1 cellular context compared by ENCODE assay signal in the genomic region with DNA sequence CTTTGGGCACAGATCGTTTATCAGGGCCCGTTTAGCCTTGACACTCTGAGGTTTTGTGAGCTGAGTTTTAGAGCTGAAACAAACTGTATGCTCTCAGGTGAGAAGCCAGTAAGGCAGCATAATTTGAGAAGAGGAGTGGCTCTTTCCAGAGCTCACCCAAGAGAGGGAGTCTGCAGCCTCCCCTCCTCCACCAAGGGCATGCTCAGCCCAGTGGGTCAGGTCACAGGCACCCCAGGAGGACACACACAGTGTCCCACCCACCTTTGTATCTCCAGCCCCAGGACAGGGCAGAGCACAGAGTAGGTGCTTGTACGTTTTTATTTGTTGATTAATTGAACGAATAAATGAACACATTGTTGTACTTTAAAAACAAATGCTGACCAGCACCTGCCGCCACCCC.
TF ChIP-seq lines count a peak whose summit lies in the region.

No MANE protein-coding gene starts in this region.

TF ChIP-seq in HepG2, 621 proteins besides CTCF, POLR2A, EP300 and RAD21:
- TF ChIP-seq KLF16 (CRISPR knock-in tag; IDR thresholded peaks at IDR 0.05), result no peak
- TF ChIP-seq SP4 (CRISPR knock-in tag; IDR thresholded peaks at IDR 0.05), result no peak
- TF ChIP-seq CC2D1A (CRISPR knock-in tag; IDR thresholded peaks at IDR 0.05), result no peak
- TF ChIP-seq ZNF720 (CRISPR knock-in tag; IDR thresholded peaks at IDR 0.05), result no peak
- TF ChIP-seq ZNF33A (CRISPR knock-in tag; IDR thresholded peaks at IDR 0.05; ENCODE audit: borderline replicate concordance), result no peak
- TF ChIP-seq ZNF333 (CRISPR knock-in tag; IDR thresholded peaks at IDR 0.05; ENCODE audit: borderline replicate concordance), result 0 out of 2 replicates have a peak, but pooled peaks have one; percentile 43
- 0 out of 2 replicates have a peak, but pooled peaks have one; percentile 33 for TF ChIP-seq ZNF317 (CRISPR knock-in tag; IDR thresholded peaks at IDR 0.05)
- TF ChIP-seq EEA1 (CRISPR knock-in tag; IDR thresholded peaks at IDR 0.05; ENCODE audit: borderline replicate concordance), result no peak
- TF ChIP-seq, protein P1, sequence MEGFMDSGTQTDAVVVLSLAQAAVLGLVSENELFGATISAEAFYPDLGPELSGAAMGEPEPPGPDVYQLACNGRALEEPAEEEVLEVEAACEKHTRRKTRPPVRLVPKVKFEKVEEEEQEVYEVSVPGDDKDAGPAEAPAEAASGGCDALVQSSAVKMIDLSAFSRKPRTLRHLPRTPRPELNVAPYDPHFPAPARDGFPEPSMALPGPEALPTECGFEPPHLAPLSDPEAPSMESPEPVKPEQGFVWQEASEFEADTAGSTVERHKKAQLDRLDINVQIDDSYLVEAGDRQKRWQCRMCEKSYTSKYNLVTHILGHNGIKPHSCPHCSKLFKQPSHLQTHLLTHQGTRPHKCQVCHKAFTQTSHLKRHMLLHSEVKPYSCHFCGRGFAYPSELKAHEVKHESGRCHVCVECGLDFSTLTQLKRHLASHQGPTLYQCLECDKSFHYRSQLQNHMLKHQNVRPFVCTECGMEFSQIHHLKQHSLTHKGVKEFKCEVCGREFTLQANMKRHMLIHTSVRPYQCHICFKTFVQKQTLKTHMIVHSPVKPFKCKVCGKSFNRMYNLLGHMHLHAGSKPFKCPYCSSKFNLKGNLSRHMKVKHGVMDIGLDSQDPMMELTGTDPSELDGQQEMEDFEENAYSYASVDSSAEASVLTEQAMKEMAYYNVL (CRISPR knock-in tag; IDR thresholded peaks at IDR 0.05; ENCODE audit: borderline replicate concordance), result 0 out of 2 replicates have a peak, but pooled peaks have one; percentile 38
- TF ChIP-seq HDAC1 (CRISPR knock-in tag; IDR thresholded peaks at IDR 0.05), result no peak
- no peak for TF ChIP-seq MATR3 (CRISPR knock-in tag; IDR thresholded peaks at IDR 0.05)
- TF ChIP-seq ZNF589 (CRISPR knock-in tag; conservative IDR thresholded peaks at IDR 0.05), result no peak
- peak; percentile 20 for TF ChIP-seq MED8 (CRISPR knock-in tag; IDR thresholded peaks at IDR 0.05; ENCODE audit: insufficient replicate concordance)
- no peak for TF ChIP-seq U2AF2 (IDR thresholded peaks at IDR 0.05; ENCODE audit: low read depth, low read length)
- TF ChIP-seq, protein P2, sequence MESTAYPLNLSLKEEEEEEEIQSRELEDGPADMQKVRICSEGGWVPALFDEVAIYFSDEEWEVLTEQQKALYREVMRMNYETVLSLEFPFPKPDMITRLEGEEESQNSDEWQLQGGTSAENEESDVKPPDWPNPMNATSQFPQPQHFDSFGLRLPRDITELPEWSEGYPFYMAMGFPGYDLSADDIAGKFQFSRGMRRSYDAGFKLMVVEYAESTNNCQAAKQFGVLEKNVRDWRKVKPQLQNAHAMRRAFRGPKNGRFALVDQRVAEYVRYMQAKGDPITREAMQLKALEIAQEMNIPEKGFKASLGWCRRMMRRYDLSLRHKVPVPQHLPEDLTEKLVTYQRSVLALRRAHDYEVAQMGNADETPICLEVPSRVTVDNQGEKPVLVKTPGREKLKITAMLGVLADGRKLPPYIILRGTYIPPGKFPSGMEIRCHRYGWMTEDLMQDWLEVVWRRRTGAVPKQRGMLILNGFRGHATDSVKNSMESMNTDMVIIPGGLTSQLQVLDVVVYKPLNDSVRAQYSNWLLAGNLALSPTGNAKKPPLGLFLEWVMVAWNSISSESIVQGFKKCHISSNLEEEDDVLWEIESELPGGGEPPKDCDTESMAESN (CRISPR knock-in tag; conservative IDR thresholded peaks at IDR 0.05), result no peak
- TF ChIP-seq REPIN1 (CRISPR knock-in tag; IDR thresholded peaks at IDR 0.05; ENCODE audit: borderline replicate concordance, low read depth), result no peak
- no peak for TF ChIP-seq MTF2 (CRISPR knock-in tag; IDR thresholded peaks at IDR 0.05; ENCODE audit: borderline replicate concordance)
- no peak for TF ChIP-seq ZNF605 (CRISPR knock-in tag; IDR thresholded peaks at IDR 0.05)
- TF ChIP-seq KDM5A (IDR thresholded peaks at IDR 0.05; ENCODE audit: borderline replicate concordance, low read length), result no peak
- no peak for TF ChIP-seq ZNF24 (IDR thresholded peaks at IDR 0.05)
- no peak for TF ChIP-seq FOXK2 (IDR thresholded peaks at IDR 0.05)
- no peak for TF ChIP-seq ATAD3A (CRISPR knock-in tag; IDR thresholded peaks at IDR 0.05)
- 0 out of 2 replicates have a peak, but pooled peaks have one; percentile 46 for TF ChIP-seq KDM5B (CRISPR knock-in tag; IDR thresholded peaks at IDR 0.05; ENCODE audit: borderline replicate concordance)
- TF ChIP-seq, protein P3, sequence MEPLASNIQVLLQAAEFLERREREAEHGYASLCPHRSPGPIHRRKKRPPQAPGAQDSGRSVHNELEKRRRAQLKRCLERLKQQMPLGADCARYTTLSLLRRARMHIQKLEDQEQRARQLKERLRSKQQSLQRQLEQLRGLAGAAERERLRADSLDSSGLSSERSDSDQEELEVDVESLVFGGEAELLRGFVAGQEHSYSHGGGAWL (CRISPR knock-in tag; IDR thresholded peaks at IDR 0.05), result no peak
- no peak for TF ChIP-seq ZNF572 (CRISPR knock-in tag; IDR thresholded peaks at IDR 0.05)
- TF ChIP-seq, protein P4, sequence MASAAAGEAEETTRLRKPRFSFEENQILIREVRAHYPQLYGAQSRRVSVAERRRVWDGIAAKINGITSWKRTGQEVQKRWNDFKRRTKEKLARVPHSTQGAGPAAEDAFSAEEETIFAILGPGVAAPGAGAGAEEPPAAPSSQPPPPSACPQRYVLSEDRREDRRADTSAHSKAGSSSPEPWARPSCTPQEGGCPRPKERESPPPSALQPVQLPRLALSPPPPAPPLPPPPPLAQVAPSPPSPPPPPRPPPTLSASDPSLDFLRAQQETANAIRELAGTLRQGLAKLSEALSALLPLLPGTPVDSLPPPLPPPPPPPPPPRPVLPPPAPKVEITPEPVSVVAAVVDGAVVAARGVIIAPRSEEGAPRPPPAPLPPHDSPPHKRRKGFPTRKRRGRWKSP (CRISPR knock-in tag; IDR thresholded peaks at IDR 0.05), result no peak
- TF ChIP-seq ZNF549 (CRISPR knock-in tag; IDR thresholded peaks at IDR 0.05), result no peak
